Comparison of ENCODE assay signal across 6 cellular contexts in the genomic region with DNA sequence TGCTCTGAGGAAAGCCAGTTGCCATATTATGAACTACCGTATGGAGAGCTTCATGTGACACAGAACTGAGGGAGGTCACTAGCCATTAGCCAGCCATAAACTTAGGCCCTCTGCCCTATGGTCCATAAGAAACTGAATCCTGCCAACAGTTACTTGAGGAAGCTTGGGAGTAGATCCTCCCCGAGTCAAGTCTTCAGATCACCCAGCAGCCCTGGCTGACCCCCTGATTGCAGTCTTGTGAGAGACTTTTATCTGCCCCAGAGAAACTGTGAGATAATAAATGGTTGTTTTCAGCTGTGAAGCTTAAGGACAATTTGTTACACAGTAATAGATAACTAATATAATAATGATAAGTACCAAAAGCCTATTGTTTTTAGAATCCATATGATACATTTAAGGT.
"Had no signal": no experiment of that assay in that cellular context is flagged by ENCODE, and none has a peak within 500 bp of the region (broad histone marks: within the 10 kb centered on the region; RNA-seq: fewer than 3 reads in every experiment).

No MANE protein-coding gene starts in this region.

- H3K4me3 ChIP-seq: K562 had no signal

- DNase-seq: GOT3, H7, HCEC 1CT, IMR-90, KG1 had no signal

- ATAC-seq: K562 had no signal
